ENCODE assay signal across 9 cellular contexts in genomic region chr19:18436651-18437478, GRCh38. TPM values are rescaled to one million over a fixed set of nuclear protein-coding genes. Genes with fewer than 3 reads are reported as not detected.
DNase-seq lines count a peak whose midpoint lies in the region; ATAC-seq, FAIRE-seq and TF ChIP-seq lines count a peak whose summit lies in the region.
"Had no signal": no experiment of that assay in that cellular context is flagged by ENCODE, and none has a peak within 500 bp of the region (broad histone marks: within the 10 kb centered on the region; RNA-seq: fewer than 3 reads in every experiment).

No MANE protein-coding gene starts in this region.

- ATAC-seq in GM21723 (IDR thresholded peaks at IDR 0.05; ENCODE audit: unreplicated experiment) (peak; percentile 36), body of pancreas (peak; percentile 47)

- peak; percentile 52 for DNase-seq in COR-L47 (lab: John Stamatoyannopoulos, UW)
- peak; percentile 31 for DNase-seq in NCI-H128 (lab: John Stamatoyannopoulos, UW; ENCODE audit: unreplicated experiment)
- peak; percentile 75 to 83 (median 82) for DNase-seq in body of pancreas
- peak; percentile 91 for DNase-seq in iris pigment epithelial cell (ENCODE audit: low read depth)
- DNase-seq in stimulated activated CD4-positive, alpha-beta T cell treated with anti-CD3 and anti-CD28 coated beads, Interleukin-1b, Interleukin-23, amount 100 ng/mL, for 48 hours, result peak; percentile 70
- DNase-seq in NCI-H510A treated with DMSO at 0.1 percent for 48 hours (lab: John Stamatoyannopoulos, UW), result no peak

- 48 to 71% methylated on average over 25 to 51 of the region's 67 CpGs for WGBS in body of pancreas, 2 donors

- peaks cover 65% of the 10 kb centered on the region for H3K4me1 ChIP-seq in body of pancreas

- no peaks in the 10 kb centered on the region for H3K27me3 ChIP-seq in body of pancreas

- no peak for TF ChIP-seq POLR2A in body of pancreas (IDR thresholded peaks at IDR 0.05)

- peak; percentile 52 for FAIRE-seq in TTC549 (lab: Jason Lieb, UNC)

- intact Hi-C loops in body of pancreas (cut with DNase I), result no loop called here

- H3K9me3 ChIP-seq in body of pancreas, result no peaks in the 10 kb centered on the region

- no peaks in the 10 kb centered on the region for H3K36me3 ChIP-seq in body of pancreas (replicated peaks in 1 of 2; ENCODE audit: insufficient read depth in 1 of 2, low read depth in 2 of 2)

- H3K27ac ChIP-seq in body of pancreas, result peak overlapping the region; percentile 53 to 92 (median 87)

- H3K4me3 ChIP-seq in body of pancreas, result peak overlapping the region; percentile 22 to 27

- no peak for TF ChIP-seq CTCF in body of pancreas (IDR thresholded peaks at IDR 0.05)

RNA-seq across cellular contexts. Expression of gene ISYNA1, which starts 1.1 kb away (rescaled TPM):
- total RNA-seq in body of pancreas, result 10 to 100 TPM; 52.7 to 72.8 TPM

RNA-seq across cellular contexts. Expression of gene SSBP4, which starts 17.7 kb away (rescaled TPM):
- total RNA-seq in body of pancreas, result 10 to 100 TPM; 50.1 to 63.9 TPM

RNA-seq across cellular contexts. Expression of gene LRRC25, which starts 39.4 kb away (rescaled TPM):
- total RNA-seq in body of pancreas, result 1 to 10 TPM in 1 of 2 donors, not detected in 1; 4.4 TPM
- total RNA-seq: NCI-H460 had no signal

RNA-seq across cellular contexts. Expression of gene GDF15, which starts 50.9 kb away (rescaled TPM):
- 10 to 100 TPM; 40.5 to 86.1 TPM for total RNA-seq in body of pancreas
